10 cellular contexts compared by ENCODE assay signal in genomic region chr9:16735000-16735399, GRCh38.
"Had no signal": no experiment of that assay in that cellular context is flagged by ENCODE, and none has a peak within 500 bp of the region (broad histone marks: within the 10 kb centered on the region; RNA-seq: fewer than 3 reads in every experiment).

No MANE protein-coding gene starts in this region.

- H2AFZ ChIP-seq: GM23248 had no signal

- H3K4me2 ChIP-seq: KMS-11 had no signal

- H3K36me3 ChIP-seq: HAP-1 had no signal

- H3K4me3 ChIP-seq: GM23248, HAP-1 had no signal

- ATAC-seq: HCT116 had no signal

- H3K9me3 ChIP-seq: HAP-1 had no signal

- DNase-seq: GM23248, GOT3, H7, HFFc6, Karpas-422, KBM-7 had no signal

- H3K27ac ChIP-seq: GM23248, HL-60, KMS-11 had no signal

- H3K9ac ChIP-seq: GM23248, KMS-11 had no signal
